ENCODE assay signal across 9 cellular contexts in genomic region chr20:43583982-43584432, GRCh38. TPM values are rescaled to one million over a fixed set of nuclear protein-coding genes. Genes with fewer than 3 reads are reported as not detected.
DNase-seq lines count a peak whose midpoint lies in the region; ATAC-seq and TF ChIP-seq lines count a peak whose summit lies in the region.
"Had no signal": no experiment of that assay in that cellular context is flagged by ENCODE, and none has a peak within 500 bp of the region (broad histone marks: within the 10 kb centered on the region; RNA-seq: fewer than 3 reads in every experiment).

No MANE protein-coding gene starts in this region.

- ATAC-seq in HG03521 (IDR thresholded peaks at IDR 0.05; ENCODE audit: unreplicated experiment), result no peak
- no peak for ATAC-seq in HG03354 (IDR thresholded peaks at IDR 0.05; ENCODE audit: poor library complexity, severe bottlenecking, unreplicated experiment)

- DNase-seq in GM12864 (ENCODE audit: low read depth) (peak; percentile 12), RPMI7951 (ENCODE audit: low read depth) (peak; percentile 99), fibroblast of pulmonary artery (ENCODE audit: low read depth) (peak; percentile 98), putamen (ENCODE audit: low spot score) (peak; percentile 79), GDM1 (lab: John Stamatoyannopoulos, UW) (no peak), T-helper 2 cell (no peak)
- DNase-seq: activated naive CD4-positive, alpha-beta T cell treated with anti-CD3 and anti-CD28 coated beads, Interleukin-2, amount 50 U/mL, for 16 hours had no signal

- TF ChIP-seq CTCF in GM12864 (IDR thresholded peaks at IDR 0.05; ENCODE audit: low read depth, low read length, missing control alignments) (no peak), fibroblast of pulmonary artery (IDR thresholded peaks at IDR 0.05; ENCODE audit: low read length, missing control alignments) (no peak)

- H3K4me3 ChIP-seq in GM12864 (ENCODE audit: low read depth, low read length) (no peak overlapping the region), fibroblast of pulmonary artery (replicated peaks; ENCODE audit: low read depth, low read length) (no peak overlapping the region)

RNA-seq across cellular contexts. Expression of gene IFT52, which starts 6.7 kb away (rescaled TPM):
- 71.4 and 77.5 TPM in 2 replicates for total RNA-seq in RPMI7951 (2014; rRNA removed; shearing (Covaris generic))

RNA-seq across cellular contexts. Expression of gene SGK2, which starts 25.2 kb away (rescaled TPM):
- total RNA-seq in RPMI7951 (2014; rRNA removed; shearing (Covaris generic)), result not detected in 2 replicates

Comparison
In these comparisons a context has a peak if more than half of its experiments do, and no peak if none do; other contexts are left out.
1. DNase-seq: peak in GM12864 (single experiment), RPMI7951 (single experiment), fibroblast of pulmonary artery (single experiment) and putamen (single experiment); none in GDM1 (single experiment) and T-helper 2 cell (0 of 5).